Comparison of ENCODE assay signal across 16 cellular contexts in genomic region chr4:7547368-7548040, GRCh38.
A peak's percentile ranks its signal among the peaks of the same experiment; 100 is the strongest.
DNase-seq lines count a peak whose midpoint lies in the region; ATAC-seq, FAIRE-seq and TF ChIP-seq lines count a peak whose summit lies in the region.
"Had no signal": no experiment of that assay in that cellular context is flagged by ENCODE, and none has a peak within 500 bp of the region (broad histone marks: within the 10 kb centered on the region; RNA-seq: fewer than 3 reads in every experiment).

No MANE protein-coding gene starts in this region.

- POLR2A ChIA-PET in GM10248 (lab: Yijun Ruan, JAX), result no interaction called here

- H3K27me3 ChIP-seq in RWPE2 (ENCODE audit: insufficient read depth, poor library complexity, severe bottlenecking) (no peaks in the 10 kb centered on the region), keratinocyte (ENCODE audit: control insufficient read depth, extremely low read depth, insufficient read depth, low read length) (peaks cover 2% of the 10 kb centered on the region)
- H3K27me3 ChIP-seq: body of pancreas, transverse colon had no signal

- peak; percentile 72 for DNase-seq in COLO668 (lab: John Stamatoyannopoulos, UW; ENCODE audit: unreplicated experiment)
- DNase-seq in NCI-H1417 (lab: John Stamatoyannopoulos, UW), result peak in 2 of 3 experiments; percentile 65 to 90
- peak; percentile 94 for DNase-seq in RWPE2 (ENCODE audit: low spot score)
- DNase-seq in keratinocyte (ENCODE audit: low read depth, low spot score), result peak; percentile 90
- no peak for DNase-seq in hypothalamus (lab: John Stamatoyannopoulos, UW)
- no peak for DNase-seq in NCI-H187 (lab: John Stamatoyannopoulos, UW)
- DNase-seq in GM10248 (ENCODE audit: extremely low spot score), result no peak
- no peak for DNase-seq in SKM-1 (lab: John Stamatoyannopoulos, UW; ENCODE audit: unreplicated experiment)
- DNase-seq: activated CD4-positive, alpha-beta T cell treated with anti-CD3 and anti-CD28 coated beads, Interleukin-2, amount 50 U/mL, for 1 hour; effector memory CD4-positive, alpha-beta T cell; NCI-H187 treated with DMSO at 0.1 percent for 48 hours; PC-9; stimulated activated CD4-positive, alpha-beta T cell treated with anti-CD3 and anti-CD28 coated beads, Interleukin-12 subunit alpha, Interleukin-12 subunit beta, amount 100 ng/mL, for 4 hours; transverse colon had no signal

- H3K27ac ChIP-seq in RWPE2 (ENCODE audit: poor library complexity, severe bottlenecking) (peak overlapping the region; percentile 93), keratinocyte (ENCODE audit: control insufficient read depth, insufficient read depth, low read length) (peak overlapping the region; percentile 94)
- H3K27ac ChIP-seq: body of pancreas, PC-9, transverse colon had no signal

- peaks cover 23% of the 10 kb centered on the region for H3K4me1 ChIP-seq in RWPE2 (ENCODE audit: insufficient read depth, poor library complexity, severe bottlenecking)
- H3K4me1 ChIP-seq in keratinocyte (ENCODE audit: control insufficient read depth, extremely low read depth, insufficient read depth, low read length), result peaks cover 20% of the 10 kb centered on the region
- H3K4me1 ChIP-seq: transverse colon had no signal

- H3K79me2 ChIP-seq in keratinocyte (ENCODE audit: control insufficient read depth, insufficient read depth, low read length), result no peaks in the 10 kb centered on the region

- CTCF ChIA-PET in GM10248 (lab: Yijun Ruan, JAX), result interaction anchor here (1.4 kb wide), 1 partner anchor 30 kb away, joined by 3 read pairs; no protein-coding TSS in a partner anchor

- ATAC-seq in RWPE2 (ENCODE audit: low read depth), result peak; percentile 91

- peak; percentile 91 for FAIRE-seq in keratinocyte (lab: Jason Lieb, UNC)

- H3K36me3 ChIP-seq in RWPE2 (ENCODE audit: low read depth) (no peaks in the 10 kb centered on the region), keratinocyte (ENCODE audit: control insufficient read depth in 2 of 2, extremely low read depth in 1 of 2, insufficient read depth in 2 of 2, low read length in 2 of 2) (no peaks in the 10 kb centered on the region)
- H3K36me3 ChIP-seq: transverse colon had no signal

- H3K9me1 ChIP-seq in keratinocyte (ENCODE audit: control insufficient read depth, extremely low read depth, insufficient read depth, low read length), result no peaks in the 10 kb centered on the region

- H3K4me3 ChIP-seq in RWPE2 (ENCODE audit: severe bottlenecking) (no peak overlapping the region), keratinocyte (ENCODE audit: control insufficient read depth in 2 of 3, extremely low read depth in 1 of 3, insufficient read depth in 2 of 3, low read depth in 1 of 3, low read length in 3 of 3) (peak overlapping the region in 2 of 3 experiments; percentile 26 to 58)
- H3K4me3 ChIP-seq: body of pancreas, lung, PC-9, transverse colon had no signal

- dilution Hi-C loops in keratinocyte (cut with MboI; ENCODE audit: extremely low pct_ligation_motif_present, low sequenced_read_pairs), result no loop called here

- no peaks in the 10 kb centered on the region for H4K20me1 ChIP-seq in keratinocyte (ENCODE audit: control insufficient read depth, extremely low read depth, insufficient read depth, low read length)

- TF ChIP-seq CTCF in RWPE2 (IDR thresholded peaks at IDR 0.05; ENCODE audit: poor library complexity, severe bottlenecking) (no peak), keratinocyte (optimal IDR thresholded peaks at IDR 0.05 in 1 of 3, IDR thresholded peaks at IDR 0.05 in 1 of 3, conservative IDR thresholded peaks at IDR 0.05 in 1 of 3; ENCODE audit: extremely low read depth in 1 of 3, insufficient read depth in 2 of 3, low read length in 3 of 3) (no peak), GM10248 (IDR thresholded peaks at IDR 0.05; ENCODE audit: control extremely low read depth, extremely low read depth, low read depth, missing control alignments) (no peak)

- H2AFZ ChIP-seq in keratinocyte (ENCODE audit: control insufficient read depth, low read length), result peak overlapping the region; percentile 91
- H2AFZ ChIP-seq: PC-9 had no signal

- peak overlapping the region; percentile 90 for H3K4me2 ChIP-seq in keratinocyte (ENCODE audit: control insufficient read depth, extremely low read depth, insufficient read depth, low read depth, low read length)
- H3K4me2 ChIP-seq: PC-9 had no signal

- H3K9me3 ChIP-seq in RWPE2 (ENCODE audit: severe bottlenecking), result no peaks in the 10 kb centered on the region
- H3K9me3 ChIP-seq in keratinocyte (ENCODE audit: control insufficient read depth, low read depth, low read length), result peaks cover 12% of the 10 kb centered on the region
- H3K9me3 ChIP-seq: body of pancreas had no signal

- H3K9ac ChIP-seq in keratinocyte (ENCODE audit: control insufficient read depth, extremely low read depth, insufficient read depth, low read length), result peak overlapping the region; percentile 79

Comparison
In these comparisons a context has a peak if more than half of its experiments do, and no peak if none do; other contexts are left out.
1. DNase-seq: peak in COLO668 (single experiment), NCI-H1417 (2 of 3), RWPE2 (single experiment) and keratinocyte (single experiment); none in hypothalamus (0 of 51), NCI-H187 (0 of 2), GM10248 (single experiment) and SKM-1 (single experiment).